Comparison of ENCODE assay signal across 10 cellular contexts in genomic region chr2:16635796-16636699, GRCh38. TPM values are rescaled to one million over a fixed set of nuclear protein-coding genes. Genes with fewer than 3 reads are reported as not detected.
A peak's percentile ranks its signal among the peaks of the same experiment; 100 is the strongest.
DNase-seq lines count a peak whose midpoint lies in the region; ATAC-seq and FAIRE-seq lines count a peak whose summit lies in the region.
"Had no signal": no experiment of that assay in that cellular context is flagged by ENCODE, and none has a peak within 500 bp of the region (broad histone marks: within the 10 kb centered on the region; RNA-seq: fewer than 3 reads in every experiment).

No MANE protein-coding gene starts in this region.

- no peak overlapping the region for H3K27ac Mint-ChIP-seq in activated naive CD4-positive, alpha-beta T cell treated with anti-CD3 and anti-CD28 coated beads, Interleukin-2, amount 50 U/mL, for 72 hours
- H3K27ac Mint-ChIP-seq: mesothelial cell of epicardium had no signal

- H3K27me3 ChIP-seq in subcutaneous abdominal adipose tissue (ENCODE audit: control insufficient read depth in 5 of 5, insufficient read depth in 4 of 5, low read length in 5 of 5): no peaks in the 10 kb centered on the region

- no peaks in the 10 kb centered on the region for H3K9me3 Mint-ChIP-seq in activated naive CD4-positive, alpha-beta T cell treated with anti-CD3 and anti-CD28 coated beads, Interleukin-2, amount 50 U/mL, for 72 hours
- H3K9me3 Mint-ChIP-seq: mesothelial cell of epicardium had no signal

- peaks cover 0 to 18% (median 7%) of the 10 kb centered on the region in 5 donors for H3K36me3 ChIP-seq in subcutaneous abdominal adipose tissue (ENCODE audit: control insufficient read depth in 5 of 5, insufficient read depth in 5 of 5, low read length in 5 of 5)

- H3K27ac ChIP-seq in subcutaneous abdominal adipose tissue (ENCODE audit: low read depth, low read length): peak overlapping the region; percentile 46

- peak overlapping the region in 1 of 5 donors; percentile 22 for H3K9ac ChIP-seq in subcutaneous abdominal adipose tissue (ENCODE audit: low read length in 5 of 5)

- no peaks in the 10 kb centered on the region for H3K9me3 ChIP-seq in subcutaneous abdominal adipose tissue (ENCODE audit: control insufficient read depth in 5 of 5, low read length in 5 of 5)

- peak; percentile 59 for FAIRE-seq in RCC 7860 (lab: Jason Lieb, UNC)

- H3K36me3 Mint-ChIP-seq in activated naive CD4-positive, alpha-beta T cell treated with anti-CD3 and anti-CD28 coated beads, Interleukin-2, amount 50 U/mL, for 72 hours: peaks cover 0 to 8% of the 10 kb centered on the region in 2 donors
- H3K36me3 Mint-ChIP-seq: mesothelial cell of epicardium had no signal

- peak; percentile 43 to 72 for ATAC-seq in activated naive CD4-positive, alpha-beta T cell treated with anti-CD3 and anti-CD28 coated beads, Interleukin-2, amount 50 U/mL, for 72 hours
- ATAC-seq in left ventricle myocardium superior: peak; percentile 24
- ATAC-seq in GM18519 (IDR thresholded peaks at IDR 0.05; ENCODE audit: low FRiP score, unreplicated experiment): no peak

- H3K4me1 ChIP-seq in subcutaneous abdominal adipose tissue (ENCODE audit: control insufficient read depth in 5 of 5, insufficient read depth in 5 of 5, low read length in 5 of 5): peaks cover 10 to 38% (median 33%) of the 10 kb centered on the region in 5 donors

- intact Hi-C loops in left ventricle myocardium superior (cut with micrococcal nuclease): no loop called here

- peak overlapping the region in 1 of 5 donors; percentile 13 for H3K4me3 ChIP-seq in subcutaneous abdominal adipose tissue (ENCODE audit: low read depth in 1 of 5, low read length in 5 of 5)

- DNase-seq in activated naive CD4-positive, alpha-beta T cell treated with anti-CD3 and anti-CD28 coated beads, Interleukin-2, amount 50 U/mL, for 72 hours (ENCODE audit: low spot score in 2 of 2): no peak
- no peak for DNase-seq in activated naive CD4-positive, alpha-beta T cell treated with anti-CD3 and anti-CD28 coated beads, Interleukin-2, amount 50 U/mL, for 16 hours
- peak; percentile 67 for DNase-seq in RCC 7860 (ENCODE audit: low spot score)
- no peak for DNase-seq in left ventricle myocardium superior
- DNase-seq in activated CD8-positive, alpha-beta memory T cell treated with anti-CD3 and anti-CD28 coated beads for 24 hours: no peak
- no peak for DNase-seq in NCI-H2107 (lab: John Stamatoyannopoulos, UW)
- DNase-seq: AML-193 had no signal

RNA-seq across cellular contexts. Expression of gene CYRIA, which starts 29.6 kb away (rescaled TPM):
- 1 to 10 TPM; 2.7 to 3.1 TPM for total RNA-seq in activated naive CD4-positive, alpha-beta T cell treated with anti-CD3 and anti-CD28 coated beads, Interleukin-2, amount 50 U/mL, for 72 hours
- 4.6 TPM for total RNA-seq in left ventricle myocardium superior
